In the genomic region with DNA sequence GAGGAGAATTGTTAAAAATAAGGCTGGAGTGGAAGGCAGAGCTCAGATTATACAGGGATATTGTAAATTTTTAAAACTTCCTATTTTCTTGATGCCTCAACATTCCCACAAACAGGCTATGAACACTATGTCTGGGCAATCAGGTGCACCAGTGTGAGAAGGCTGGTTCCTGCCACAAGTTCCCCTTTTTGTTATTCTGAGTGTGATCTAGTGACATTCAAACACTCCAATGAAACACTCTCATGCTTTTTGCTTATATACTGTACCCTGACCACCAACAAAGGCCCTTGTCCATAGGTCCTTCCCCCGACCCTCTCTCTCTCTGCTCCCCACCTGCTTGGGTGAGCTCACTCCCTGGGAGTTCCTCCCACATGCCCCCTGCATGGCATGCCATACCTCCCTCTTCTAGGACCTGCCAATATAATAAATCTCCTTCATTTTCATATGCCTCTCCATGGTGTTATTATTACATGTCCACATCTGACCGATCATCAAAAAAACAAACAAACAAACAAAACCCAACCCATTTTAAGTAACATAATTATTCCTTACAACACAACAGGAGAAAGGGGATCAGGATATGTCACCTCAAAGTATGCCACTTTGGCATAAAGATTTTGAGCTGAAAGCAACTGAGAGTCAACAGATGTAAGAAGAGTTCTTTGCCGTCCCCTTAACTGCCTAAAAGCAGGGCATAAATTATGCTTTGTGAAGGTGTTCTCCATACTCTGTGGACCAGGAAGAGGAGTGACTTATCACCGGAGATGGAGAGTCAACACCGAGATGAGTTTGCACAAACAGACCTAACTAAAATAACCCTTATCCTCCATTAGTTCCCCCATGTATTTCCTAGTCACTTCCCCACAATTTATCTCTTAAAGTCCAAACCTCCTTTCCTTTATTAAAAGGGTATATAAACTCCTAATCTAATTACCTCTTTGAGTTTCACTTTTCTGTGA, we compare ENCODE assay signal across 14 cellular contexts. TPM values are rescaled to one million over a fixed set of nuclear protein-coding genes. Genes with fewer than 3 reads are reported as not detected.
DNase-seq lines count a peak whose midpoint lies in the region; ATAC-seq and TF ChIP-seq lines count a peak whose summit lies in the region.
"Had no signal": no experiment of that assay in that cellular context is flagged by ENCODE, and none has a peak within 500 bp of the region (broad histone marks: within the 10 kb centered on the region; RNA-seq: fewer than 3 reads in every experiment).

No MANE protein-coding gene starts in this region.

- ATAC-seq in WTC11, result no peak; the same call in 1 of the 2 replicates
- ATAC-seq in stimulated activated effector memory CD8-positive, alpha-beta T cell treated with anti-CD3 and anti-CD28 coated beads, Interleukin-12 subunit alpha, Interleukin-12 subunit beta, amount 100 ng/mL, for 72 hours, result no peak
- ATAC-seq in HG03432 (IDR thresholded peaks at IDR 0.05; ENCODE audit: unreplicated experiment), result no peak
- ATAC-seq: right lobe of liver had no signal

- H3K4me3 Mint-ChIP-seq in activated naive CD4-positive, alpha-beta T cell treated with anti-CD3 and anti-CD28 coated beads, Interleukin-2, amount 10 ng/mL, durations not matched to agents 7 days and 5 days, result no peak overlapping the region
- H3K4me3 Mint-ChIP-seq in activated naive CD4-positive, alpha-beta T cell treated with anti-CD3 and anti-CD28 coated beads for 36 hours, result no peak overlapping the region
- no peak overlapping the region for H3K4me3 Mint-ChIP-seq in WTC11
- H3K4me3 Mint-ChIP-seq in stimulated activated effector memory CD8-positive, alpha-beta T cell treated with anti-CD3 and anti-CD28 coated beads, Interleukin-12 subunit alpha, Interleukin-12 subunit beta, amount 100 ng/mL, for 72 hours, result no peak overlapping the region

- no peak for TF ChIP-seq CTCF in WTC11 (IDR thresholded peaks at IDR 0.05)

- no peaks in the 10 kb centered on the region for H3K27me3 Mint-ChIP-seq in activated naive CD4-positive, alpha-beta T cell treated with anti-CD3 and anti-CD28 coated beads, Interleukin-2, amount 10 ng/mL, durations not matched to agents 7 days and 5 days
- H3K27me3 Mint-ChIP-seq in activated naive CD4-positive, alpha-beta T cell treated with anti-CD3 and anti-CD28 coated beads for 36 hours (ENCODE audit: low read depth), result no peaks in the 10 kb centered on the region
- no peaks in the 10 kb centered on the region for H3K27me3 Mint-ChIP-seq in WTC11 (ENCODE audit: low read depth)

- peak overlapping the region; percentile 0 for H3K27ac Mint-ChIP-seq in activated naive CD4-positive, alpha-beta T cell treated with anti-CD3 and anti-CD28 coated beads, Interleukin-2, amount 10 ng/mL, durations not matched to agents 7 days and 5 days
- H3K27ac Mint-ChIP-seq in activated naive CD4-positive, alpha-beta T cell treated with anti-CD3 and anti-CD28 coated beads for 36 hours, result no peak overlapping the region
- H3K27ac Mint-ChIP-seq in WTC11, result peak overlapping the region; percentile 29; the same call in 1 of the 2 replicates
- H3K27ac Mint-ChIP-seq in stimulated activated effector memory CD8-positive, alpha-beta T cell treated with anti-CD3 and anti-CD28 coated beads, Interleukin-12 subunit alpha, Interleukin-12 subunit beta, amount 100 ng/mL, for 72 hours, result peak overlapping the region; percentile 57

- POLR2A ChIA-PET in WTC11 (lab: Charles Lee), result no interaction called here

- peaks cover 58% of the 10 kb centered on the region for H3K36me3 Mint-ChIP-seq in activated naive CD4-positive, alpha-beta T cell treated with anti-CD3 and anti-CD28 coated beads, Interleukin-2, amount 10 ng/mL, durations not matched to agents 7 days and 5 days
- peaks cover 2% of the 10 kb centered on the region for H3K36me3 Mint-ChIP-seq in activated naive CD4-positive, alpha-beta T cell treated with anti-CD3 and anti-CD28 coated beads for 36 hours (ENCODE audit: low read depth)
- H3K36me3 Mint-ChIP-seq in WTC11, result no peaks in the 10 kb centered on the region
- peaks cover 10% of the 10 kb centered on the region for H3K36me3 Mint-ChIP-seq in stimulated activated effector memory CD8-positive, alpha-beta T cell treated with anti-CD3 and anti-CD28 coated beads, Interleukin-12 subunit alpha, Interleukin-12 subunit beta, amount 100 ng/mL, for 72 hours

- H3K4me1 Mint-ChIP-seq in activated naive CD4-positive, alpha-beta T cell treated with anti-CD3 and anti-CD28 coated beads, Interleukin-2, amount 10 ng/mL, durations not matched to agents 7 days and 5 days, result peaks cover 15% of the 10 kb centered on the region
- peaks cover 23% of the 10 kb centered on the region for H3K4me1 Mint-ChIP-seq in activated naive CD4-positive, alpha-beta T cell treated with anti-CD3 and anti-CD28 coated beads for 36 hours (ENCODE audit: low read depth)
- peaks cover 7% of the 10 kb centered on the region for H3K4me1 Mint-ChIP-seq in WTC11
- peaks cover 10% of the 10 kb centered on the region for H3K4me1 Mint-ChIP-seq in stimulated activated effector memory CD8-positive, alpha-beta T cell treated with anti-CD3 and anti-CD28 coated beads, Interleukin-12 subunit alpha, Interleukin-12 subunit beta, amount 100 ng/mL, for 72 hours

- CTCF ChIA-PET in activated naive CD4-positive, alpha-beta T cell treated with anti-CD3 and anti-CD28 coated beads, Interleukin-2, amount 10 ng/mL, durations not matched to agents 7 days and 5 days (lab: Charles Lee), result interaction anchor here (0.7 kb wide), 1 partner anchor 137 kb away, joined by 3 read pairs; no protein-coding TSS in a partner anchor
- CTCF ChIA-PET in activated naive CD4-positive, alpha-beta T cell treated with anti-CD3 and anti-CD28 coated beads for 36 hours (lab: Charles Lee), result interaction anchor here (1.4 kb wide), 1 partner anchor 12 kb away, joined by 4 read pairs; no protein-coding TSS in a partner anchor
- CTCF ChIA-PET in WTC11 (lab: Charles Lee), result interaction anchor here (0.5 kb wide), 1 partner anchor 137 kb away, joined by 3 read pairs; no protein-coding TSS in a partner anchor

- intact Hi-C loops in activated naive CD4-positive, alpha-beta T cell treated with anti-CD3 and anti-CD28 coated beads for 36 hours (cut with micrococcal nuclease), result no loop called here

- no peak for DNase-seq in activated naive CD4-positive, alpha-beta T cell treated with anti-CD3 and anti-CD28 coated beads, Interleukin-2, amount 10 ng/mL, durations not matched to agents 7 days and 5 days
- DNase-seq in activated naive CD4-positive, alpha-beta T cell treated with anti-CD3 and anti-CD28 coated beads for 36 hours, result no peak
- DNase-seq in Kasumi-1 (lab: John Stamatoyannopoulos, UW) (peak; percentile 25 to 41), WTC11 (ENCODE audit: low spot score) (no peak), NCI-H2171 treated with DMSO at 0.1 percent for 48 hours (lab: John Stamatoyannopoulos, UW) (no peak)
- no peak for DNase-seq in stimulated activated effector memory CD8-positive, alpha-beta T cell treated with anti-CD3 and anti-CD28 coated beads, Interleukin-12 subunit alpha, Interleukin-12 subunit beta, amount 100 ng/mL, for 72 hours (ENCODE audit: low spot score in 2 of 2)
- no peak for DNase-seq in stimulated activated CD4-positive, alpha-beta T cell treated with anti-CD3 and anti-CD28 coated beads, Interleukin-4, amount 100 ng/mL, for 1 hour
- DNase-seq: activated CD4-positive, alpha-beta T cell treated with anti-CD3 and anti-CD28 coated beads for 1 hour; activated gamma-delta T cell treated with Interleukin-2 at 50 U/mL for 16 hours; GOT3; NCI-H146; right lobe of liver; T-helper 1 cell had no signal

- H3K9me3 Mint-ChIP-seq in activated naive CD4-positive, alpha-beta T cell treated with anti-CD3 and anti-CD28 coated beads, Interleukin-2, amount 10 ng/mL, durations not matched to agents 7 days and 5 days, result no peaks in the 10 kb centered on the region
- H3K9me3 Mint-ChIP-seq in activated naive CD4-positive, alpha-beta T cell treated with anti-CD3 and anti-CD28 coated beads for 36 hours, result no peaks in the 10 kb centered on the region
- H3K9me3 Mint-ChIP-seq in WTC11, result no peaks in the 10 kb centered on the region
- no peaks in the 10 kb centered on the region for H3K9me3 Mint-ChIP-seq in stimulated activated effector memory CD8-positive, alpha-beta T cell treated with anti-CD3 and anti-CD28 coated beads, Interleukin-12 subunit alpha, Interleukin-12 subunit beta, amount 100 ng/mL, for 72 hours

TF ChIP-seq in WTC11, 78 proteins besides CTCF, POLR2A, EP300 and RAD21 (continues in another document):
- TF ChIP-seq TEAD1 (CRISPR knock-in tag; IDR thresholded peaks at IDR 0.05) (no peak), ATF6 (CRISPR knock-in tag; IDR thresholded peaks at IDR 0.05) (no peak), NFE2L1 (CRISPR knock-in tag; IDR thresholded peaks at IDR 0.05) (no peak), E2F4 (CRISPR knock-in tag; IDR thresholded peaks at IDR 0.05; ENCODE audit: borderline replicate concordance, low read depth) (no peak), GRHL2 (CRISPR knock-in tag; IDR thresholded peaks at IDR 0.05; ENCODE audit: insufficient replicate concordance, severe bottlenecking) (no peak), ZBTB21 (CRISPR knock-in tag; IDR thresholded peaks at IDR 0.05; ENCODE audit: borderline replicate concordance) (no peak)

RNA-seq across cellular contexts. Expression of gene CATSPERB, which starts 42.5 kb away (rescaled TPM):
- under 1 TPM; 0.20 to 0.26 TPM for total RNA-seq in activated naive CD4-positive, alpha-beta T cell treated with anti-CD3 and anti-CD28 coated beads for 36 hours
- total RNA-seq in WTC11 (2021), result 0.11 TPM in 2 of 3 replicates, not detected in the other

Comparison
In these comparisons a context has a peak if more than half of its experiments do, and no peak if none do; other contexts are left out.
1. DNase-seq: peak in Kasumi-1 (2 of 2); none in activated naive CD4-positive, alpha-beta T cell treated with anti-CD3 and anti-CD28 coated beads, Interleukin-2, amount 10 ng/mL, durations not matched to agents 7 days and 5 days (single experiment), activated naive CD4-positive, alpha-beta T cell treated with anti-CD3 and anti-CD28 coated beads for 36 hours (single experiment), WTC11 (single experiment), stimulated activated effector memory CD8-positive, alpha-beta T cell treated with anti-CD3 and anti-CD28 coated beads, Interleukin-12 subunit alpha, Interleukin-12 subunit beta, amount 100 ng/mL, for 72 hours (0 of 2), stimulated activated CD4-positive, alpha-beta T cell treated with anti-CD3 and anti-CD28 coated beads, Interleukin-4, amount 100 ng/mL, for 1 hour (single experiment) and NCI-H2171 treated with DMSO at 0.1 percent for 48 hours (single experiment).